ENCODE assay signal across 27 cellular contexts in genomic region chr12:24489939-24490338, GRCh38.
DNase-seq lines count a peak whose midpoint lies in the region; ATAC-seq and TF ChIP-seq lines count a peak whose summit lies in the region.
"Had no signal": no experiment of that assay in that cellular context is flagged by ENCODE, and none has a peak within 500 bp of the region (broad histone marks: within the 10 kb centered on the region; RNA-seq: fewer than 3 reads in every experiment).

No MANE protein-coding gene starts in this region.

- H3K4me1 ChIP-seq in OCI-LY3 (ENCODE audit: low read length), result peaks cover 81% of the 10 kb centered on the region
- peaks cover 0 to 2% of the 10 kb centered on the region in 2 donors for H3K4me1 ChIP-seq in lung (ENCODE audit: control insufficient read depth in 2 of 2, insufficient read depth in 2 of 2, low read length in 2 of 2)
- no peaks in the 10 kb centered on the region for H3K4me1 ChIP-seq in Karpas-422 (ENCODE audit: low read length)
- H3K4me1 ChIP-seq: A549, HAP-1, Peyer's patch had no signal

- ATAC-seq in lung (ENCODE audit: insufficient read depth, low FRiP score), result peak; percentile 27
- no peak for ATAC-seq in activated T-cell treated with anti-CD3 and anti-CD28 coated beads, Interleukin-2, amount 50 U/mL, for 4 hours
- ATAC-seq: A549, GM12878 had no signal

- H3K4me3 ChIP-seq in OCI-LY3 (ENCODE audit: low read length) (no peak overlapping the region), coronary artery (peak overlapping the region; percentile 38), lung (no peak overlapping the region), Karpas-422 (ENCODE audit: low read length) (no peak overlapping the region)
- H3K4me3 ChIP-seq: A549, GM12878, HAP-1, Peyer's patch had no signal

- H3K9me3 ChIP-seq in OCI-LY3 (ENCODE audit: insufficient read depth, low read length), result no peaks in the 10 kb centered on the region
- H3K9me3 ChIP-seq in lung (ENCODE audit: control insufficient read depth in 2 of 2, insufficient read depth in 1 of 2, low read length in 1 of 2), result no peaks in the 10 kb centered on the region
- no peaks in the 10 kb centered on the region for H3K9me3 ChIP-seq in Karpas-422 (ENCODE audit: low read length)
- H3K9me3 ChIP-seq: A549, HAP-1, Peyer's patch, SK-N-SH had no signal

- 75 to 89% methylated on average over 3 of the region's 3 CpGs for WGBS in lung, 2 donors

- H3K27ac ChIP-seq in OCI-LY3 (ENCODE audit: low read length) (peak overlapping the region; percentile 18; the same call in 1 of the 2 replicates), coronary artery (peak overlapping the region; percentile 24 to 71), lung (ENCODE audit: low read depth in 1 of 2, low read length in 1 of 2) (no peak overlapping the region), Karpas-422 (ENCODE audit: low read length) (no peak overlapping the region)
- H3K27ac ChIP-seq: A549, Peyer's patch had no signal

- no peaks in the 10 kb centered on the region for H3K4me1 Mint-ChIP-seq in activated T-cell treated with anti-CD3 and anti-CD28 coated beads, Interleukin-2, amount 50 U/mL, for 4 hours (ENCODE audit: low read depth)
- H3K4me1 Mint-ChIP-seq: CD4-positive, alpha-beta memory T cell had no signal

- H3K9ac ChIP-seq in OCI-LY3 (ENCODE audit: low read length), result no peak overlapping the region
- no peak overlapping the region for H3K9ac ChIP-seq in Karpas-422 (ENCODE audit: low read length)
- H3K9ac ChIP-seq: SK-N-SH had no signal

- no peaks in the 10 kb centered on the region for H3K36me3 Mint-ChIP-seq in activated T-cell treated with anti-CD3 and anti-CD28 coated beads, Interleukin-2, amount 50 U/mL, for 4 hours (ENCODE audit: insufficient read depth)
- H3K36me3 Mint-ChIP-seq: CD4-positive, alpha-beta memory T cell had no signal

- in situ Hi-C loops in G401 (cut with HindIII; ENCODE audit: low sequenced_read_pairs), result no loop called here

- no peaks in the 10 kb centered on the region for H3K9me3 Mint-ChIP-seq in activated T-cell treated with anti-CD3 and anti-CD28 coated beads, Interleukin-2, amount 50 U/mL, for 4 hours

- H3K36me3 ChIP-seq in OCI-LY3 (replicated peaks; ENCODE audit: low read depth, low read length) (peaks cover 20% of the 10 kb centered on the region), lung (ENCODE audit: control insufficient read depth in 2 of 2, insufficient read depth in 2 of 2, low read length in 2 of 2) (no peaks in the 10 kb centered on the region), Karpas-422 (ENCODE audit: insufficient read depth, low read length) (no peaks in the 10 kb centered on the region)
- H3K36me3 ChIP-seq: HAP-1, Peyer's patch had no signal

- H2AFZ ChIP-seq in OCI-LY3 (ENCODE audit: low read depth, low read length), result no peak overlapping the region
- no peak overlapping the region for H2AFZ ChIP-seq in Karpas-422 (ENCODE audit: low read length)

- no peaks in the 10 kb centered on the region for H3K27me3 Mint-ChIP-seq in activated T-cell treated with anti-CD3 and anti-CD28 coated beads, Interleukin-2, amount 50 U/mL, for 4 hours (ENCODE audit: low read depth)
- H3K27me3 Mint-ChIP-seq: CD4-positive, alpha-beta memory T cell had no signal

- no peaks in the 10 kb centered on the region for H3K9me2 ChIP-seq in Karpas-422 (replicated peaks; ENCODE audit: insufficient read depth, low read length)
- H3K9me2 ChIP-seq: SK-N-SH had no signal

- H3K79me2 ChIP-seq in OCI-LY3 (ENCODE audit: low read length) (peaks cover 99% of the 10 kb centered on the region), Karpas-422 (ENCODE audit: low read length) (no peaks in the 10 kb centered on the region)

- H4K20me1 ChIP-seq in OCI-LY3 (ENCODE audit: insufficient read depth, low read length) (no peaks in the 10 kb centered on the region), Karpas-422 (ENCODE audit: insufficient read depth, low read depth, low read length) (no peaks in the 10 kb centered on the region)

- H3K4me2 ChIP-seq in OCI-LY3 (ENCODE audit: low read length), result no peak overlapping the region
- no peak overlapping the region for H3K4me2 ChIP-seq in Karpas-422 (ENCODE audit: low read depth, low read length, poor library complexity, severe bottlenecking)
- H3K4me2 ChIP-seq: A549, SK-N-SH had no signal

- DNase-seq in coronary artery (ENCODE audit: low spot score) (no peak), lung (ENCODE audit: low spot score) (no peak), superior temporal gyrus (ENCODE audit: extremely low spot score) (peak; percentile 56), SIG-M5 (lab: John Stamatoyannopoulos, UW) (no peak), G401 (ENCODE audit: low spot score) (no peak), Karpas-422 (no peak)
- no peak for DNase-seq in activated T-cell treated with anti-CD3 and anti-CD28 coated beads, Interleukin-2, amount 50 U/mL, for 4 hours
- DNase-seq: AML-193; C1 segment of cervical spinal cord; CD4-positive, alpha-beta memory T cell; COR-L47; GDM1; GOT3; HFFc6; KBM-7; MM.1S; NCI-H1417; NCI-H1694; NCI-H2029 treated with DMSO at 0.1 percent for 48 hours; NCI-H446 treated with DMSO at 0.1 percent for 48 hours; NCI-H526; Peyer's patch; SK-N-SH had no signal

- no peak overlapping the region for H3K4me3 Mint-ChIP-seq in activated T-cell treated with anti-CD3 and anti-CD28 coated beads, Interleukin-2, amount 50 U/mL, for 4 hours
- H3K4me3 Mint-ChIP-seq: CD4-positive, alpha-beta memory T cell; HFFc6 had no signal

- TF ChIP-seq CTCF in OCI-LY3 (IDR thresholded peaks at IDR 0.05; ENCODE audit: low read depth, low read length) (no peak), coronary artery (IDR thresholded peaks at IDR 0.05) (no peak), lung (IDR thresholded peaks at IDR 0.05; ENCODE audit: control extremely low read depth, extremely low read depth) (no peak)

- H3K27me3 ChIP-seq in OCI-LY3 (ENCODE audit: low read depth, low read length) (no peaks in the 10 kb centered on the region), lung (ENCODE audit: control insufficient read depth, insufficient read depth) (no peaks in the 10 kb centered on the region), Karpas-422 (ENCODE audit: low read length) (no peaks in the 10 kb centered on the region)
- H3K27me3 ChIP-seq: Peyer's patch had no signal

Comparison
In these comparisons a context has a peak if more than half of its experiments do, and no peak if none do; other contexts are left out.
1. H3K27ac ChIP-seq: peak in OCI-LY3 (single experiment) and coronary artery (2 of 2); none in lung (0 of 2) and Karpas-422 (single experiment).